8 cellular contexts compared by ENCODE assay signal in genomic region chr6:116011520-116011919, GRCh38. TPM values are rescaled to one million over a fixed set of nuclear protein-coding genes. Genes with fewer than 3 reads are reported as not detected.
DNase-seq lines count a peak whose midpoint lies in the region; ATAC-seq, FAIRE-seq and TF ChIP-seq lines count a peak whose summit lies in the region.

No MANE protein-coding gene starts in this region.

- H3K36me3 Mint-ChIP-seq in activated CD4-positive, alpha-beta memory T cell treated with anti-CD3 and anti-CD28 coated beads for 36 hours, result no peaks in the 10 kb centered on the region

- H3K4me1 Mint-ChIP-seq in activated CD4-positive, alpha-beta memory T cell treated with anti-CD3 and anti-CD28 coated beads for 36 hours (ENCODE audit: low read depth), result peaks cover 13% of the 10 kb centered on the region

- no peak overlapping the region for H3K4me3 Mint-ChIP-seq in activated CD4-positive, alpha-beta memory T cell treated with anti-CD3 and anti-CD28 coated beads for 36 hours

- no peak for TF ChIP-seq CTCF in GM13976 (IDR thresholded peaks at IDR 0.05; ENCODE audit: borderline replicate concordance, control extremely low read depth, extremely low read depth, insufficient read depth, missing control alignments)

- no peaks in the 10 kb centered on the region for H3K9me3 Mint-ChIP-seq in activated CD4-positive, alpha-beta memory T cell treated with anti-CD3 and anti-CD28 coated beads for 36 hours

- ATAC-seq in GM19372 (IDR thresholded peaks at IDR 0.05; ENCODE audit: low read depth, unreplicated experiment) (peak; percentile 31), HG02970 (IDR thresholded peaks at IDR 0.05; ENCODE audit: low FRiP score, unreplicated experiment) (peak; percentile 36)

- no peak for FAIRE-seq in H54 (lab: Jason Lieb, UNC)

- CTCF ChIA-PET in activated CD4-positive, alpha-beta memory T cell treated with anti-CD3 and anti-CD28 coated beads for 36 hours (lab: Charles Lee), result interaction anchor here (0.6 to 2.3 kb wide), 11 partner anchors 8 to 124 kb away, joined by 3 to 36 read pairs (median 4); partner anchors contain the start of gene NT5DC1

- intact Hi-C loops in activated CD4-positive, alpha-beta memory T cell treated with anti-CD3 and anti-CD28 coated beads for 36 hours (cut with micrococcal nuclease), result loop anchor here (1.0 to 2.0 kb wide), 5 partner anchors 17 to 560 kb away; partner anchors contain the start of genes NT5DC1, RWDD1 and TSPYL4

- peaks cover 7% of the 10 kb centered on the region for H3K27me3 Mint-ChIP-seq in activated CD4-positive, alpha-beta memory T cell treated with anti-CD3 and anti-CD28 coated beads for 36 hours

- in situ Hi-C loops in GM13976 (cut with MboI; ENCODE audit: low sequenced_read_pairs, unreplicated experiment), result loop anchor here (5.0 kb wide), 1 partner anchor 86 kb away; no protein-coding TSS in a partner anchor

- no peak for TF ChIP-seq POLR2A in H54 (IDR thresholded peaks at IDR 0.05; ENCODE audit: low read depth, low read length)

- POLR2A ChIA-PET in activated CD4-positive, alpha-beta memory T cell treated with anti-CD3 and anti-CD28 coated beads for 36 hours (lab: Charles Lee), result no interaction called here

- H3K27ac Mint-ChIP-seq in activated CD4-positive, alpha-beta memory T cell treated with anti-CD3 and anti-CD28 coated beads for 36 hours, result no peak overlapping the region

- peak; percentile 70 for DNase-seq in activated CD4-positive, alpha-beta memory T cell treated with anti-CD3 and anti-CD28 coated beads for 36 hours
- DNase-seq in stimulated activated CD4-positive, alpha-beta T cell treated with anti-CD3 and anti-CD28 coated beads, Interleukin-2, amount 100 ng/mL, for 4 hours (ENCODE audit: low read depth), result peak; percentile 2
- DNase-seq in H54 (ENCODE audit: insufficient read length, low spot score) (no peak), GM13976 (ENCODE audit: low spot score) (no peak), HCEC 1CT (no peak), GM19238 (ENCODE audit: insufficient read length, low spot score) (no peak)

RNA-seq across cellular contexts. Expression of gene FRK, which starts 49.2 kb away (rescaled TPM):
- under 1 TPM; 0.02 TPM for total RNA-seq in activated CD4-positive, alpha-beta memory T cell treated with anti-CD3 and anti-CD28 coated beads for 36 hours

Comparison
In these comparisons a context has a peak if more than half of its experiments do, and no peak if none do; other contexts are left out.
1. DNase-seq: peak in activated CD4-positive, alpha-beta memory T cell treated with anti-CD3 and anti-CD28 coated beads for 36 hours (single experiment) and stimulated activated CD4-positive, alpha-beta T cell treated with anti-CD3 and anti-CD28 coated beads, Interleukin-2, amount 100 ng/mL, for 4 hours (single experiment); none in H54 (single experiment), GM13976 (single experiment), HCEC 1CT (single experiment) and GM19238 (single experiment).